Comparison of ENCODE assay signal across 8 cellular contexts in genomic region chr17:4710693-4711634, GRCh38. TPM values are rescaled to one million over a fixed set of nuclear protein-coding genes. Genes with fewer than 3 reads are reported as not detected.
DNase-seq lines count a peak whose midpoint lies in the region; ATAC-seq, FAIRE-seq and TF ChIP-seq lines count a peak whose summit lies in the region.

No MANE protein-coding gene starts in this region.

- H3K36me3 Mint-ChIP-seq in activated T-cell treated with anti-CD3 and anti-CD28 coated beads, Interleukin-2, amount 50 U/mL, for 4 hours (ENCODE audit: insufficient read depth): peaks cover 2% of the 10 kb centered on the region

- H3K4me1 Mint-ChIP-seq in activated T-cell treated with anti-CD3 and anti-CD28 coated beads, Interleukin-2, amount 50 U/mL, for 4 hours (ENCODE audit: low read depth): peaks cover 49% of the 10 kb centered on the region

- peak in 1 of 2 donors; percentile 4 for ATAC-seq in activated T-cell treated with anti-CD3 and anti-CD28 coated beads, Interleukin-2, amount 50 U/mL, for 4 hours
- ATAC-seq in GM21447 (IDR thresholded peaks at IDR 0.05; ENCODE audit: unreplicated experiment): no peak

- peak overlapping the region; percentile 94 for H3K4me3 Mint-ChIP-seq in activated T-cell treated with anti-CD3 and anti-CD28 coated beads, Interleukin-2, amount 50 U/mL, for 4 hours

- intact Hi-C loops in posterior vena cava (cut with DNase I): no loop called here

- peak overlapping the region; percentile 64 to 70 for H3K4me3 ChIP-seq in foreskin fibroblast (ENCODE audit: low read depth in 1 of 2, low read length in 2 of 2)

- H3K27me3 Mint-ChIP-seq in activated T-cell treated with anti-CD3 and anti-CD28 coated beads, Interleukin-2, amount 50 U/mL, for 4 hours (ENCODE audit: low read depth): no peaks in the 10 kb centered on the region

- FAIRE-seq in HTR-8/SVneo (lab: Jason Lieb, UNC): no peak

- DNase-seq in GM20000 (ENCODE audit: low spot score) (peak; percentile 44), NCI-H69 (lab: John Stamatoyannopoulos, UW) (peak; percentile 26), foreskin fibroblast (peak in 1 of 2 donors; percentile 22), posterior vena cava (ENCODE audit: low spot score) (peak; percentile 82), HPDE6-E6E7 (ENCODE audit: extremely low spot score) (no peak), HTR-8/SVneo (ENCODE audit: insufficient read length, low spot score) (no peak)
- DNase-seq in activated T-cell treated with anti-CD3 and anti-CD28 coated beads, Interleukin-2, amount 50 U/mL, for 4 hours: peak; percentile 39

- H3K9me3 Mint-ChIP-seq in activated T-cell treated with anti-CD3 and anti-CD28 coated beads, Interleukin-2, amount 50 U/mL, for 4 hours: no peaks in the 10 kb centered on the region

- TF ChIP-seq CTCF in GM20000 (IDR thresholded peaks at IDR 0.05; ENCODE audit: extremely low read depth, missing control alignments): no peak
- TF ChIP-seq CTCF in foreskin fibroblast (IDR thresholded peaks at IDR 0.05; ENCODE audit: low read depth, low read length): no peak

RNA-seq across cellular contexts. Expression of gene ARRB2, which starts 0.5 kb away (rescaled TPM):
- total RNA-seq in activated T-cell treated with anti-CD3 and anti-CD28 coated beads, Interleukin-2, amount 50 U/mL, for 4 hours: 10 to 100 TPM; 89.7 to 99.4 (median 94.7) TPM
- total RNA-seq in posterior vena cava: 10 to 100 TPM; 50.7 to 63.8 TPM

RNA-seq across cellular contexts. Expression of gene PELP1, which starts 7.0 kb away (rescaled TPM):
- 100 to 1,000 TPM; 163 to 189 (median 188) TPM for total RNA-seq in activated T-cell treated with anti-CD3 and anti-CD28 coated beads, Interleukin-2, amount 50 U/mL, for 4 hours
- 10 to 100 TPM; 33.3 to 37.8 TPM for total RNA-seq in posterior vena cava

RNA-seq across cellular contexts. Expression of gene MED11, which starts 20.3 kb away (rescaled TPM):
- 10 to 100 TPM; 19.6 to 21.6 (median 20.6) TPM for total RNA-seq in activated T-cell treated with anti-CD3 and anti-CD28 coated beads, Interleukin-2, amount 50 U/mL, for 4 hours
- total RNA-seq in posterior vena cava: 10 to 100 TPM in 1 of 2 donors, 1 to 10 TPM in 1; 10.0 to 10.8 TPM

RNA-seq across cellular contexts. Expression of gene ZMYND15, which starts 28.7 kb away (rescaled TPM):
- total RNA-seq in activated T-cell treated with anti-CD3 and anti-CD28 coated beads, Interleukin-2, amount 50 U/mL, for 4 hours: under 1 TPM in 1 of 3 donors, not detected in 2; 0.13 TPM
- total RNA-seq in posterior vena cava: 1 to 10 TPM; 1.1 to 1.2 TPM

RNA-seq across cellular contexts. Expression of gene CXCL16, which starts 28.8 kb away (rescaled TPM):
- total RNA-seq in activated T-cell treated with anti-CD3 and anti-CD28 coated beads, Interleukin-2, amount 50 U/mL, for 4 hours: 1 to 10 TPM in 2 of 3 donors, under 1 TPM in 1; 0.76 to 1.5 (median 1.3) TPM
- 10 to 100 TPM; 14.8 to 20.4 TPM for total RNA-seq in posterior vena cava

Comparison
In these comparisons a context has a peak if more than half of its experiments do, and no peak if none do; other contexts are left out.
1. DNase-seq: peak in GM20000 (single experiment), NCI-H69 (single experiment), activated T-cell treated with anti-CD3 and anti-CD28 coated beads, Interleukin-2, amount 50 U/mL, for 4 hours (single experiment) and posterior vena cava (single experiment); none in HPDE6-E6E7 (single experiment) and HTR-8/SVneo (single experiment).
2. RNA of gene PELP1, which starts 7.0 kb away (total RNA-seq): 163 to 189 TPM in activated T-cell treated with anti-CD3 and anti-CD28 coated beads, Interleukin-2, amount 50 U/mL, for 4 hours; 33.3 to 37.8 TPM in posterior vena cava; every median in the first group is over 4 times any median in the second.